Comparison of ENCODE assay signal across 8 cellular contexts in the genomic region with DNA sequence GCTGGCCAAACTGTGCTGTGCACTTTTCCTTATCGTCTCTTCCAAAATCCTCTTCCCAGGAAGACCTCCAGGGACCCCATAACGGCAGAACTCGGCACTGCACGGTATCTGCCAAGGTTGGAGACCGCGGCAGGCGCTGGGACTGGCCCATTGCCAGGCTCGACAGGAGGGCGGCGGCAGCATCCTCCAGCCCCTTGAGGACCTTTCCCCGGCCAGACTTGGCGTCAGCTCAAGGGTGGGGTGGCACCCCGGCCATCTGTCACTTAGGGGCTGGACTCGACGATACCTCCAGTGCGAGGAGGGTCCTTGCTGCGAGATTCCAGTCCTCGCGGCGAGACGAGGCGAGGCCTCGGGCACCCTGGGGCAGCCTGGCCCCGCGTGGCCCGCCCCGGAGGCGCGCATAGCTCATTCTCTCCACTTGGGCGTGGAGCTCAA. TPM values are rescaled to one million over a fixed set of nuclear protein-coding genes. Genes with fewer than 3 reads are reported as not detected.
DNase-seq lines count a peak whose midpoint lies in the region; ATAC-seq and TF ChIP-seq lines count a peak whose summit lies in the region.

No MANE protein-coding gene starts in this region.

- no peaks in the 10 kb centered on the region for H3K9me3 ChIP-seq in mononuclear cell (ENCODE audit: low read depth, low read length)

- ATAC-seq in GM19035 (IDR thresholded peaks at IDR 0.05; ENCODE audit: unreplicated experiment) = peak; percentile 16
- ATAC-seq in stimulated activated effector memory CD8-positive, alpha-beta T cell treated with anti-CD3 and anti-CD28 coated beads, Interleukin-12 subunit alpha, Interleukin-12 subunit beta, amount 100 ng/mL, for 72 hours = peak; percentile 31

- no peak for TF ChIP-seq CTCF in 22Rv1 (IDR thresholded peaks at IDR 0.05)
- no peak for TF ChIP-seq CTCF in NB4 (IDR thresholded peaks at IDR 0.05; ENCODE audit: low read depth, low read length)

- peak overlapping the region; percentile 95 for H3K27ac Mint-ChIP-seq in activated CD4-positive, alpha-beta T cell treated with anti-CD3 and anti-CD28 coated beads, Interleukin-2, amount 10 ng/mL, durations not matched to agents 24 days and 14 days
- peak overlapping the region; percentile 92 for H3K27ac Mint-ChIP-seq in stimulated activated effector memory CD8-positive, alpha-beta T cell treated with anti-CD3 and anti-CD28 coated beads, Interleukin-12 subunit alpha, Interleukin-12 subunit beta, amount 100 ng/mL, for 72 hours

- H3K27me3 ChIP-seq in mononuclear cell (ENCODE audit: insufficient read depth, low read length) = no peaks in the 10 kb centered on the region

- peaks cover 17% of the 10 kb centered on the region for H3K36me3 Mint-ChIP-seq in activated CD4-positive, alpha-beta T cell treated with anti-CD3 and anti-CD28 coated beads, Interleukin-2, amount 10 ng/mL, durations not matched to agents 24 days and 14 days (ENCODE audit: low read depth)
- peaks cover 22% of the 10 kb centered on the region for H3K36me3 Mint-ChIP-seq in stimulated activated effector memory CD8-positive, alpha-beta T cell treated with anti-CD3 and anti-CD28 coated beads, Interleukin-12 subunit alpha, Interleukin-12 subunit beta, amount 100 ng/mL, for 72 hours

- peak overlapping the region; percentile 88 for H3K27ac ChIP-seq in 22Rv1

- H3K27me3 Mint-ChIP-seq in activated CD4-positive, alpha-beta T cell treated with anti-CD3 and anti-CD28 coated beads, Interleukin-2, amount 10 ng/mL, durations not matched to agents 24 days and 14 days = no peaks in the 10 kb centered on the region

- no peaks in the 10 kb centered on the region for H3K9me3 Mint-ChIP-seq in activated CD4-positive, alpha-beta T cell treated with anti-CD3 and anti-CD28 coated beads, Interleukin-2, amount 10 ng/mL, durations not matched to agents 24 days and 14 days
- no peaks in the 10 kb centered on the region for H3K9me3 Mint-ChIP-seq in stimulated activated effector memory CD8-positive, alpha-beta T cell treated with anti-CD3 and anti-CD28 coated beads, Interleukin-12 subunit alpha, Interleukin-12 subunit beta, amount 100 ng/mL, for 72 hours

- peak overlapping the region; percentile 92 for H3K4me3 ChIP-seq in NB4 (ENCODE audit: low read depth, low read length)
- peak overlapping the region; percentile 82 for H3K4me3 ChIP-seq in mononuclear cell (ENCODE audit: low read length)

- H3K4me3 Mint-ChIP-seq in activated CD4-positive, alpha-beta T cell treated with anti-CD3 and anti-CD28 coated beads, Interleukin-2, amount 10 ng/mL, durations not matched to agents 24 days and 14 days = peak overlapping the region; percentile 98
- H3K4me3 Mint-ChIP-seq in stimulated activated effector memory CD8-positive, alpha-beta T cell treated with anti-CD3 and anti-CD28 coated beads, Interleukin-12 subunit alpha, Interleukin-12 subunit beta, amount 100 ng/mL, for 72 hours = peak overlapping the region; percentile 91

- DNase-seq in NB4 (ENCODE audit: low read depth) = peak; percentile 55
- peak; percentile 84 for DNase-seq in activated CD4-positive, alpha-beta T cell treated with anti-CD3 and anti-CD28 coated beads, Interleukin-2, amount 10 ng/mL, durations not matched to agents 24 days and 14 days
- peak; percentile 25 for DNase-seq in effector CD8-positive, alpha-beta T cell (lab: John Stamatoyannopoulos, UW)
- DNase-seq in stimulated activated effector memory CD8-positive, alpha-beta T cell treated with anti-CD3 and anti-CD28 coated beads, Interleukin-12 subunit alpha, Interleukin-12 subunit beta, amount 100 ng/mL, for 72 hours (ENCODE audit: low spot score in 2 of 2) = peak; percentile 30 to 69
- no peak for DNase-seq in iPS-NIHi7 (ENCODE audit: extremely low spot score)

- intact Hi-C loops in activated CD4-positive, alpha-beta T cell treated with anti-CD3 and anti-CD28 coated beads, Interleukin-2, amount 10 ng/mL, durations not matched to agents 24 days and 14 days (cut with micrococcal nuclease) = loop anchor here (1.0 to 5.0 kb wide), 2 partner anchors 53 to 99 kb away; partner anchors contain the start of genes DNAJC7 and KLHL11

- H3K4me1 ChIP-seq in mononuclear cell (ENCODE audit: insufficient read depth, low read length) = peaks cover 36% of the 10 kb centered on the region

- peaks cover 28% of the 10 kb centered on the region for H3K4me1 Mint-ChIP-seq in activated CD4-positive, alpha-beta T cell treated with anti-CD3 and anti-CD28 coated beads, Interleukin-2, amount 10 ng/mL, durations not matched to agents 24 days and 14 days
- H3K4me1 Mint-ChIP-seq in stimulated activated effector memory CD8-positive, alpha-beta T cell treated with anti-CD3 and anti-CD28 coated beads, Interleukin-12 subunit alpha, Interleukin-12 subunit beta, amount 100 ng/mL, for 72 hours = peaks cover 41% of the 10 kb centered on the region

- TF ChIP-seq POLR2A in NB4 (IDR thresholded peaks at IDR 0.05; ENCODE audit: extremely low read depth, insufficient read length) = no peak

RNA-seq across cellular contexts. Expression of gene ACLY, which starts 0.8 kb away (rescaled TPM):
- 225 and 229 TPM in 2 replicates for total RNA-seq in activated CD4-positive, alpha-beta T cell treated with anti-CD3 and anti-CD28 coated beads, Interleukin-2, amount 10 ng/mL, durations not matched to agents 24 days and 14 days
- 23.8 TPM for total RNA-seq in mononuclear cell

RNA-seq across cellular contexts. Expression of gene ODAD4, which starts 12.4 kb away (rescaled TPM):
- 0.63 and 0.76 TPM in 2 replicates for total RNA-seq in activated CD4-positive, alpha-beta T cell treated with anti-CD3 and anti-CD28 coated beads, Interleukin-2, amount 10 ng/mL, durations not matched to agents 24 days and 14 days
- total RNA-seq in mononuclear cell = not detected

RNA-seq across cellular contexts. Expression of gene CNP, which starts 48.6 kb away (rescaled TPM):
- 81.6 and 84.1 TPM in 2 replicates for total RNA-seq in activated CD4-positive, alpha-beta T cell treated with anti-CD3 and anti-CD28 coated beads, Interleukin-2, amount 10 ng/mL, durations not matched to agents 24 days and 14 days
- 16.7 TPM for total RNA-seq in mononuclear cell

RNA-seq across cellular contexts. Expression of gene KLHL11, which starts 52.8 kb away (rescaled TPM):
- 22.6 and 22.8 TPM in 2 replicates for total RNA-seq in activated CD4-positive, alpha-beta T cell treated with anti-CD3 and anti-CD28 coated beads, Interleukin-2, amount 10 ng/mL, durations not matched to agents 24 days and 14 days
- 60.7 TPM for total RNA-seq in mononuclear cell
